30 cellular contexts compared by ENCODE assay signal in genomic region chr1:49576327-49576901, GRCh38.
"Had no signal": no experiment of that assay in that cellular context is flagged by ENCODE, and none has a peak within 500 bp of the region (broad histone marks: within the 10 kb centered on the region; RNA-seq: fewer than 3 reads in every experiment).

No MANE protein-coding gene starts in this region.

- H3K4me1 Mint-ChIP-seq: natural killer cell; nephron; neural progenitor cell; stimulated activated memory B cell treated with anti-CD40 and anti-IgM and Interleukin-4, amounts not matched to agents 10 μg/mL and 1 μg/mL and 100 μg/mL, for 72 hours; stimulated activated naive CD8-positive, alpha-beta T cell treated with anti-CD3 and anti-CD28 coated beads, Interleukin-15, amount 100 ng/mL, for 72 hours had no signal

- H3K36me3 ChIP-seq: neural progenitor cell, ovary, spleen, suprapubic skin, tibial artery, transverse colon, upper lobe of right lung, uterus had no signal

- ATAC-seq: natural killer cell; psoas muscle; right cardiac atrium; right lobe of liver; stimulated activated memory B cell treated with anti-CD40 and anti-IgM and Interleukin-4, amounts not matched to agents 10 μg/mL and 1 μg/mL and 100 μg/mL, for 72 hours; stimulated activated naive CD8-positive, alpha-beta T cell treated with anti-CD3 and anti-CD28 coated beads, Interleukin-15, amount 100 ng/mL, for 72 hours; stimulated activated naive CD8-positive, alpha-beta T cell treated with anti-CD3 and anti-CD28 coated beads, Interleukin-15, Interleukin-2, amounts not matched to agents 100 U/mL and 50 U/mL, for 24 hours; upper lobe of right lung had no signal

- H2AFZ ChIP-seq: neural progenitor cell, parathyroid adenoma had no signal

- H3K9me3 Mint-ChIP-seq: type B pancreatic cell had no signal

- H3K36me3 Mint-ChIP-seq: neural progenitor cell; stimulated activated memory B cell treated with anti-CD40 and anti-IgM and Interleukin-4, amounts not matched to agents 10 μg/mL and 1 μg/mL and 100 μg/mL, for 72 hours; type B pancreatic cell had no signal

- H3K27me3 Mint-ChIP-seq: progenitor cell of endocrine pancreas; stimulated activated memory B cell treated with anti-CD40 and anti-IgM and Interleukin-4, amounts not matched to agents 10 μg/mL and 1 μg/mL and 100 μg/mL, for 72 hours; stimulated activated naive CD8-positive, alpha-beta T cell treated with anti-CD3 and anti-CD28 coated beads, Interleukin-15, amount 100 ng/mL, for 72 hours; type B pancreatic cell had no signal

- H3K4me3 Mint-ChIP-seq: natural killer cell; nephron; neural progenitor cell; stimulated activated memory B cell treated with anti-CD40 and anti-IgM and Interleukin-4, amounts not matched to agents 10 μg/mL and 1 μg/mL and 100 μg/mL, for 72 hours; stimulated activated naive CD8-positive, alpha-beta T cell treated with anti-CD3 and anti-CD28 coated beads, Interleukin-15, amount 100 ng/mL, for 72 hours; type B pancreatic cell had no signal

- H3K27ac Mint-ChIP-seq: natural killer cell; nephron; neural progenitor cell; progenitor cell of endocrine pancreas; stimulated activated memory B cell treated with anti-CD40 and anti-IgM and Interleukin-4, amounts not matched to agents 10 μg/mL and 1 μg/mL and 100 μg/mL, for 72 hours; stimulated activated naive CD8-positive, alpha-beta T cell treated with anti-CD3 and anti-CD28 coated beads, Interleukin-15, amount 100 ng/mL, for 72 hours; type B pancreatic cell had no signal

- H3K9me3 ChIP-seq: psoas muscle, testis, uterus had no signal

- H3K79me2 ChIP-seq: parathyroid adenoma had no signal

- H3K4me1 ChIP-seq: neural progenitor cell, parathyroid adenoma, psoas muscle, right lobe of liver, spleen, suprapubic skin, testis, tibial artery, transverse colon, upper lobe of right lung, uterus had no signal

- H3K4me2 ChIP-seq: neural progenitor cell, smooth muscle cell had no signal

- H3K9ac ChIP-seq: neural progenitor cell, parathyroid adenoma had no signal

- DNase-seq: natural killer cell; occipital lobe; ovary; psoas muscle; right cardiac atrium; right lobe of liver; spleen; stimulated activated CD4-positive, alpha-beta T cell treated with anti-CD3 and anti-CD28 coated beads, Interleukin-12 subunit alpha, Interleukin-12 subunit beta, amount 100 ng/mL, for 4 hours; stimulated activated CD4-positive, alpha-beta T cell treated with anti-CD3 and anti-CD28 coated beads, Interleukin-1b, Interleukin-23, amount 100 ng/mL, for 48 hours; stimulated activated CD4-positive, alpha-beta T cell treated with anti-CD3 and anti-CD28 coated beads, Interleukin-4, amount 100 ng/mL, for 1 hour; stimulated activated CD4-positive, alpha-beta T cell treated with anti-CD3 and anti-CD28 coated beads, Interleukin-4, amount 100 ng/mL, for 4 hours; stimulated activated CD8-positive, alpha-beta memory T cell treated with anti-CD3 and anti-CD28 coated beads, Interleukin-4, amount 100 ng/mL, for 48 hours; stimulated activated naive CD4-positive, alpha-beta T cell; stimulated activated naive CD8-positive, alpha-beta T cell treated with anti-CD3 and anti-CD28 coated beads, Interleukin-15, amount 100 ng/mL, for 72 hours; stimulated activated naive CD8-positive, alpha-beta T cell treated with anti-CD3 and anti-CD28 coated beads, Interleukin-15, Interleukin-2, amounts not matched to agents 100 U/mL and 50 U/mL, for 24 hours; substantia nigra; testis; tibial artery; transverse colon; upper lobe of right lung; uterus had no signal

- H3K27me3 ChIP-seq: neural progenitor cell, ovary, right lobe of liver, spleen, suprapubic skin, testis, tibial artery, transverse colon, upper lobe of right lung, uterus had no signal

- H3K4me3 ChIP-seq: neural progenitor cell, ovary, psoas muscle, right lobe of liver, skin epidermis, smooth muscle cell, spleen, suprapubic skin, testis, tibial artery, transverse colon, upper lobe of right lung, uterus had no signal

- H3K27ac ChIP-seq: neural progenitor cell, ovary, parathyroid adenoma, psoas muscle, right lobe of liver, skin epidermis, spleen, suprapubic skin, testis, tibial artery, transverse colon, upper lobe of right lung, uterus had no signal
